16 cellular contexts compared by ENCODE assay signal in genomic region chr4:61531188-61531587, GRCh38.
"Had no signal": no experiment of that assay in that cellular context is flagged by ENCODE, and none has a peak within 500 bp of the region (broad histone marks: within the 10 kb centered on the region; RNA-seq: fewer than 3 reads in every experiment).

No MANE protein-coding gene starts in this region.

- H3K4me1 Mint-ChIP-seq: naive B cell had no signal

- H3K4me3 Mint-ChIP-seq: dendritic cell treated with granulocyte-macrophage colony-stimulating factor and Interleukin-4, amounts not matched to agents 40 ng/mL and 50 ng/mL, for 4 days; naive B cell; T-helper 1 cell treated with Interleukin-12 subunit alpha and Interleukin-12 subunit beta and Interleukin-4 antibody, amounts not matched to agents 30 μg/mL and 1 μg/mL, for 36 hours had no signal

- H3K9me3 ChIP-seq: lower lobe of right lung had no signal

- H3K27me3 Mint-ChIP-seq: dendritic cell treated with granulocyte-macrophage colony-stimulating factor and Interleukin-4, amounts not matched to agents 40 ng/mL and 50 ng/mL, for 4 days; naive B cell had no signal

- H3K27ac Mint-ChIP-seq: activated naive CD4-positive, alpha-beta T cell treated with anti-CD3 and anti-CD28 coated beads, Interleukin-2, amount 50 U/mL, for 72 hours; activated T-helper 2 cell treated with anti-CD3 and anti-CD28 coated beads, Interferon-gamma antibody, Interleukin-2, Interleukin-4, amounts not matched to agents 10 μg/mL and 5 μg/mL and 100 μg/mL, durations not matched to agents 14 hours and 24 hours and 36 hours; dendritic cell treated with granulocyte-macrophage colony-stimulating factor and Interleukin-4, amounts not matched to agents 40 ng/mL and 50 ng/mL, for 4 days; naive B cell; T-helper 1 cell treated with Interleukin-12 subunit alpha and Interleukin-12 subunit beta and Interleukin-4 antibody, amounts not matched to agents 30 μg/mL and 1 μg/mL, for 36 hours had no signal

- ATAC-seq: activated CD4-positive, CD25-positive, alpha-beta regulatory T cell treated with anti-CD3 and anti-CD28 coated beads, Interleukin-2, amount 50 U/mL, for 24 hours; activated naive CD4-positive, alpha-beta T cell treated with anti-CD3 and anti-CD28 coated beads, Interleukin-2, amount 50 U/mL, for 72 hours; lower lobe of right lung had no signal

- H3K36me3 Mint-ChIP-seq: activated naive CD4-positive, alpha-beta T cell treated with anti-CD3 and anti-CD28 coated beads, Interleukin-2, amount 50 U/mL, for 72 hours; naive B cell had no signal

- DNase-seq: amygdala; brain microvascular endothelial cell; cerebellar nuclear complex; hypothalamus; lower lobe of right lung; naive B cell; posterior cingulate gyrus; sigmoid colon; stimulated activated CD4-positive, alpha-beta T cell treated with anti-CD3 and anti-CD28 coated beads, Interleukin-2, amount 100 ng/mL, for 24 hours; stimulated activated naive CD4-positive, alpha-beta T cell; trophoblast cell had no signal
